10 cellular contexts compared by ENCODE assay signal in the genomic region with DNA sequence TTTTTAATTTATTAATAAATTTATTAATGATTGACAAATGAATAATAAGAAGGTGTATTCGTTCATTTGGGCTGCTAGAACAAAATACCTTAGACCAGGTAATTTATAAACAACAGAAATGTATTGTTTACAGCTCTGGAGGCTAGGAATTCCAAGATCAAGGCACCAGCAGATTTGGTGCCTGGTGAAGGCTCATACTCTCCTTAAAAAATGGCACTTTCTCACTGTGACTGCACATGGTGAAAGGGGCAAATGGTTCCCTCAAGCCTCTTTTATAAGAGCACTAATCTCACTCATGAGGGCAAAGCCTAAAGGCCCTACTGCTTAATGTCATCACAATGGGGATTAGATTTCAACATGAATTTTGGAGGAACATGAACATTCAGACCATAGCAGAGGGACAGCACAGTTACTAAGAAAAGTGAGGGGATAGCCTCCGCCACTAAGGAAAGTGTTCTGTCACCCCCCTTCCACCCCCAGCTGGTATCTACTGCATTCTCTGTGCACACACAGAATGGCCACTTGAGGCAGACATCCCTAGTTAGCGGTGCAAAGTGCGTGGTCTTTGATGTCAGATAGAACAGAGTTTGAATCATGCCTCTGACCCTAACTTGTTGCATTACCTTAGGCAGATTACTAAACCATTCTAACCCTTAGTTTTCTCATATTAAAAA. TPM values are rescaled to one million over a fixed set of nuclear protein-coding genes. Genes with fewer than 3 reads are reported as not detected.
DNase-seq lines count a peak whose midpoint lies in the region; ATAC-seq and TF ChIP-seq lines count a peak whose summit lies in the region.
"Had no signal": no experiment of that assay in that cellular context is flagged by ENCODE, and none has a peak within 500 bp of the region (broad histone marks: within the 10 kb centered on the region; RNA-seq: fewer than 3 reads in every experiment).

No MANE protein-coding gene starts in this region.

- no peaks in the 10 kb centered on the region for H3K79me2 ChIP-seq in neural progenitor cell (ENCODE audit: low read depth)

- H3K9ac ChIP-seq in neural progenitor cell = no peak overlapping the region

- POLR2A ChIA-PET in activated CD8-positive, alpha-beta T cell treated with anti-CD3 and anti-CD28 coated beads for 36 hours (lab: Charles Lee) = no interaction called here

- TF ChIP-seq CTCF in activated CD8-positive, alpha-beta T cell treated with anti-CD3 and anti-CD28 coated beads for 36 hours (IDR thresholded peaks at IDR 0.05) = peak; percentile 24
- TF ChIP-seq CTCF in neural progenitor cell (IDR thresholded peaks at IDR 0.05) (peak; percentile 50), stomach (IDR thresholded peaks at IDR 0.05) (no peak)

- no peak overlapping the region for H3K4me3 Mint-ChIP-seq in activated CD4-positive, alpha-beta T cell treated with anti-CD3 and anti-CD28 coated beads, Interleukin-2, amount 10 ng/mL, durations not matched to agents 24 days and 14 days
- H3K4me3 Mint-ChIP-seq in activated CD8-positive, alpha-beta T cell treated with anti-CD3 and anti-CD28 coated beads for 36 hours = no peak overlapping the region
- H3K4me3 Mint-ChIP-seq in neural progenitor cell = no peak overlapping the region

- no peaks in the 10 kb centered on the region for H3K9me3 Mint-ChIP-seq in activated CD4-positive, alpha-beta T cell treated with anti-CD3 and anti-CD28 coated beads, Interleukin-2, amount 10 ng/mL, durations not matched to agents 24 days and 14 days
- H3K9me3 Mint-ChIP-seq in activated CD8-positive, alpha-beta T cell treated with anti-CD3 and anti-CD28 coated beads for 36 hours = no peaks in the 10 kb centered on the region
- H3K9me3 Mint-ChIP-seq in neural progenitor cell = no peaks in the 10 kb centered on the region
- H3K9me3 Mint-ChIP-seq: immature natural killer cell had no signal

- DNase-seq in activated CD4-positive, alpha-beta T cell treated with anti-CD3 and anti-CD28 coated beads, Interleukin-2, amount 10 ng/mL, durations not matched to agents 24 days and 14 days = peak; percentile 72
- DNase-seq in activated CD4-positive, alpha-beta T cell treated with anti-CD3 and anti-CD28 coated beads for 1 hour = no peak
- peak; percentile 56 for DNase-seq in activated CD8-positive, alpha-beta T cell treated with anti-CD3 and anti-CD28 coated beads for 36 hours
- peak; percentile 60 for DNase-seq in neural progenitor cell (ENCODE audit: low spot score)
- no peak for DNase-seq in T-helper 9 cell
- no peak for DNase-seq in stomach
- DNase-seq in ureter (ENCODE audit: low spot score) = no peak
- DNase-seq: DMS153 had no signal

- H3K27me3 ChIP-seq in neural progenitor cell = no peaks in the 10 kb centered on the region
- no peaks in the 10 kb centered on the region for H3K27me3 ChIP-seq in stomach

- H3F3A ChIP-seq in neural progenitor cell (ENCODE audit: low read depth) = peaks cover 13% of the 10 kb centered on the region

- no peaks in the 10 kb centered on the region for H4K20me1 ChIP-seq in neural progenitor cell (ENCODE audit: low read depth)

- H3K27me3 Mint-ChIP-seq in activated CD4-positive, alpha-beta T cell treated with anti-CD3 and anti-CD28 coated beads, Interleukin-2, amount 10 ng/mL, durations not matched to agents 24 days and 14 days = peaks cover 5% of the 10 kb centered on the region
- H3K27me3 Mint-ChIP-seq in activated CD8-positive, alpha-beta T cell treated with anti-CD3 and anti-CD28 coated beads for 36 hours = peaks cover 5% of the 10 kb centered on the region
- H3K27me3 Mint-ChIP-seq in neural progenitor cell (ENCODE audit: insufficient read depth, low read depth) = no peaks in the 10 kb centered on the region

- no peak for TF ChIP-seq POLR2A in stomach (IDR thresholded peaks at IDR 0.05)

- H3K36me3 Mint-ChIP-seq in activated CD4-positive, alpha-beta T cell treated with anti-CD3 and anti-CD28 coated beads, Interleukin-2, amount 10 ng/mL, durations not matched to agents 24 days and 14 days (ENCODE audit: low read depth) = no peaks in the 10 kb centered on the region
- no peaks in the 10 kb centered on the region for H3K36me3 Mint-ChIP-seq in activated CD8-positive, alpha-beta T cell treated with anti-CD3 and anti-CD28 coated beads for 36 hours (ENCODE audit: low read depth)
- H3K36me3 Mint-ChIP-seq in neural progenitor cell = no peaks in the 10 kb centered on the region
- H3K36me3 Mint-ChIP-seq: immature natural killer cell had no signal

- H3K36me3 ChIP-seq in neural progenitor cell (no peaks in the 10 kb centered on the region), stomach (no peaks in the 10 kb centered on the region)

- H3K4me3 ChIP-seq in neural progenitor cell (no peak overlapping the region), stomach (no peak overlapping the region)

- intact Hi-C loops in activated CD4-positive, alpha-beta T cell treated with anti-CD3 and anti-CD28 coated beads, Interleukin-2, amount 10 ng/mL, durations not matched to agents 24 days and 14 days (cut with micrococcal nuclease) = no loop called here
- intact Hi-C loops in activated CD8-positive, alpha-beta T cell treated with anti-CD3 and anti-CD28 coated beads for 36 hours (cut with micrococcal nuclease) = no loop called here
- intact Hi-C loops in stomach (cut with DNase I; ENCODE audit: low total_unique reads) = no loop called here

- H3K4me2 ChIP-seq in neural progenitor cell = no peak overlapping the region

- H3K4me1 Mint-ChIP-seq in activated CD4-positive, alpha-beta T cell treated with anti-CD3 and anti-CD28 coated beads, Interleukin-2, amount 10 ng/mL, durations not matched to agents 24 days and 14 days = peaks cover 3% of the 10 kb centered on the region
- H3K4me1 Mint-ChIP-seq in activated CD8-positive, alpha-beta T cell treated with anti-CD3 and anti-CD28 coated beads for 36 hours (ENCODE audit: low read depth) = no peaks in the 10 kb centered on the region
- no peaks in the 10 kb centered on the region for H3K4me1 Mint-ChIP-seq in neural progenitor cell

- WGBS in stomach, 5 donors = 85 to 90% (median 86%) methylated on average over 4 of the region's 4 CpGs

- H3K4me1 ChIP-seq in neural progenitor cell (peaks cover 4% of the 10 kb centered on the region), stomach (peaks cover 8 to 34% (median 14%) of the 10 kb centered on the region in 4 donors)

- H3K9me3 ChIP-seq in neural progenitor cell (ENCODE audit: low read depth) (no peaks in the 10 kb centered on the region), stomach (no peaks in the 10 kb centered on the region)

- H3K27ac ChIP-seq in neural progenitor cell (no peak overlapping the region), stomach (no peak overlapping the region)

- CTCF ChIA-PET in activated CD8-positive, alpha-beta T cell treated with anti-CD3 and anti-CD28 coated beads for 36 hours (lab: Charles Lee) = interaction anchor here (1.0 kb wide), 1 partner anchor 39 kb away, joined by 3 read pairs; no protein-coding TSS in a partner anchor

- peak overlapping the region; percentile 9 for H2AFZ ChIP-seq in neural progenitor cell (replicated peaks)

- no peak for TF ChIP-seq EP300 in stomach (IDR thresholded peaks at IDR 0.05)

- ATAC-seq in HG03354 (IDR thresholded peaks at IDR 0.05; ENCODE audit: poor library complexity, severe bottlenecking, unreplicated experiment) = peak; percentile 65
- ATAC-seq in activated CD8-positive, alpha-beta T cell treated with anti-CD3 and anti-CD28 coated beads for 36 hours = peak; percentile 86

- no peak overlapping the region for H3K27ac Mint-ChIP-seq in activated CD4-positive, alpha-beta T cell treated with anti-CD3 and anti-CD28 coated beads, Interleukin-2, amount 10 ng/mL, durations not matched to agents 24 days and 14 days
- H3K27ac Mint-ChIP-seq in activated CD8-positive, alpha-beta T cell treated with anti-CD3 and anti-CD28 coated beads for 36 hours = no peak overlapping the region
- no peak overlapping the region for H3K27ac Mint-ChIP-seq in neural progenitor cell

RNA-seq across cellular contexts. Expression of gene CEP295, which starts 47.2 kb away (rescaled TPM):
- 30.3 and 32.2 TPM in 2 replicates for total RNA-seq in activated CD4-positive, alpha-beta T cell treated with anti-CD3 and anti-CD28 coated beads, Interleukin-2, amount 10 ng/mL, durations not matched to agents 24 days and 14 days
- total RNA-seq in activated CD8-positive, alpha-beta T cell treated with anti-CD3 and anti-CD28 coated beads for 36 hours = 10 to 100 TPM; 25.4 to 26.5 TPM
- 42.5 and 89.2 TPM in 2 replicates for total RNA-seq in neural progenitor cell (ENCODE audit: low replicate concordance)
- 10 to 100 TPM in 4 of 5 donors, 1 to 10 TPM in 1; 4.6 to 69.4 (median 29.2) TPM for total RNA-seq in stomach
- 1 to 10 TPM; 1.8 to 6.9 (median 4.3) TPM for polyA plus RNA-seq in stomach
- total RNA-seq in ureter = 13.5 TPM

Comparison
In these comparisons a context has a peak if more than half of its experiments do, and no peak if none do; other contexts are left out.
1. DNase-seq: peak in activated CD4-positive, alpha-beta T cell treated with anti-CD3 and anti-CD28 coated beads, Interleukin-2, amount 10 ng/mL, durations not matched to agents 24 days and 14 days (single experiment), activated CD8-positive, alpha-beta T cell treated with anti-CD3 and anti-CD28 coated beads for 36 hours (single experiment) and neural progenitor cell (single experiment); none in activated CD4-positive, alpha-beta T cell treated with anti-CD3 and anti-CD28 coated beads for 1 hour (single experiment), T-helper 9 cell (single experiment), stomach (single experiment) and ureter (single experiment).
2. CTCF ChIP-seq: peak in activated CD8-positive, alpha-beta T cell treated with anti-CD3 and anti-CD28 coated beads for 36 hours (single experiment) and neural progenitor cell (single experiment); none in stomach (0 of 7).